Comparison of ENCODE assay signal across 8 cellular contexts in genomic region chr9:129584136-129584535, GRCh38. TPM values are rescaled to one million over a fixed set of nuclear protein-coding genes. Genes with fewer than 3 reads are reported as not detected.
DNase-seq lines count a peak whose midpoint lies in the region; ATAC-seq, FAIRE-seq and TF ChIP-seq lines count a peak whose summit lies in the region.

No MANE protein-coding gene starts in this region.

- no peak overlapping the region for H3K9ac ChIP-seq in endothelial cell of umbilical vein (replicated peaks; ENCODE audit: extremely low read depth, insufficient read depth, low read length)

- CTCF ChIA-PET in CD4-positive, alpha-beta memory T cell (lab: Charles Lee; ENCODE audit: partially characterized antibody): interaction anchor here (0.6 to 2.9 kb wide), 11 partner anchors 9 to 452 kb away, joined by 3 to 6 read pairs (median 4); partner anchors contain the start of gene NTMT1
- CTCF ChIA-PET in activated CD8-positive, alpha-beta T cell treated with anti-CD3 and anti-CD28 coated beads for 36 hours (lab: Charles Lee): interaction anchor here (1.0 to 2.8 kb wide), 7 partner anchors 12 to 445 kb away, joined by 3 to 11 read pairs (median 3); no protein-coding TSS in a partner anchor
- CTCF ChIA-PET in endothelial cell of umbilical vein (lab: Charles Lee): interaction anchor here (1.1 to 1.5 kb wide), 3 partner anchors 9 to 40 kb away, joined by 3 read pairs; no protein-coding TSS in a partner anchor

- H3K36me3 ChIP-seq in CD4-positive, alpha-beta memory T cell (ENCODE audit: insufficient read depth, low read length): no peaks in the 10 kb centered on the region
- no peaks in the 10 kb centered on the region for H3K36me3 ChIP-seq in endothelial cell of umbilical vein (ENCODE audit: control insufficient read depth in 2 of 2, extremely low read depth in 1 of 2, insufficient read depth in 2 of 2, low read length in 2 of 2)
- H3K36me3 ChIP-seq in testis (ENCODE audit: low read depth, missing control alignments): no peaks in the 10 kb centered on the region

- intact Hi-C loops in CD4-positive, alpha-beta memory T cell (cut with micrococcal nuclease): loop anchor here (1.0 kb wide), 1 partner anchor 42 kb away; the partner anchor contains the start of gene NTMT1
- intact Hi-C loops in activated CD8-positive, alpha-beta T cell treated with anti-CD3 and anti-CD28 coated beads for 36 hours (cut with micrococcal nuclease): no loop called here
- intact Hi-C loops in endothelial cell of umbilical vein (cut with micrococcal nuclease): no loop called here
- intact Hi-C loops in testis (cut with DNase I; ENCODE audit: low total_unique reads): no loop called here

- no peaks in the 10 kb centered on the region for H3K79me2 ChIP-seq in endothelial cell of umbilical vein (ENCODE audit: control insufficient read depth, insufficient read depth, low read length)

- POLR2A ChIA-PET in CD4-positive, alpha-beta memory T cell (lab: Charles Lee; ENCODE audit: partially characterized antibody): interaction anchor here (0.9 to 2.9 kb wide), 8 partner anchors 13 to 444 kb away, joined by 3 to 17 read pairs (median 4); partner anchors contain the start of gene IER5L
- POLR2A ChIA-PET in activated CD8-positive, alpha-beta T cell treated with anti-CD3 and anti-CD28 coated beads for 36 hours (lab: Charles Lee): interaction anchor here (0.6 to 1.9 kb wide), 6 partner anchors 23 to 473 kb away, joined by 3 to 5 read pairs (median 3); partner anchors contain the start of gene PTPA
- POLR2A ChIA-PET in endothelial cell of umbilical vein (lab: Charles Lee): interaction anchor here (1.4 kb wide), 1 partner anchor 406 kb away, joined by 3 read pairs; the partner anchor contains the start of gene IER5L

- no peaks in the 10 kb centered on the region for H3K9me3 ChIP-seq in CD4-positive, alpha-beta memory T cell (ENCODE audit: control insufficient read depth in 1 of 2, low read length in 2 of 2)
- no peaks in the 10 kb centered on the region for H3K9me3 ChIP-seq in endothelial cell of umbilical vein (replicated peaks; ENCODE audit: control insufficient read depth, insufficient read depth, low read length)
- H3K9me3 ChIP-seq in testis: no peaks in the 10 kb centered on the region

- H3K4me1 Mint-ChIP-seq in CD4-positive, alpha-beta memory T cell: peaks cover 26 to 77% (median 52%) of the 10 kb centered on the region in 4 donors
- peaks cover 68% of the 10 kb centered on the region for H3K4me1 Mint-ChIP-seq in activated CD8-positive, alpha-beta T cell treated with anti-CD3 and anti-CD28 coated beads for 36 hours (ENCODE audit: low read depth)

- H3K4me3 Mint-ChIP-seq in CD4-positive, alpha-beta memory T cell: peak overlapping the region in 5 of 8 donors; percentile 19 to 70 (median 32)
- H3K4me3 Mint-ChIP-seq in activated CD8-positive, alpha-beta T cell treated with anti-CD3 and anti-CD28 coated beads for 36 hours: no peak overlapping the region

- no peak overlapping the region for H3K4me2 ChIP-seq in endothelial cell of umbilical vein (ENCODE audit: insufficient read depth, low read length)

- peak overlapping the region; percentile 20 to 92 (median 83) for H3K27ac Mint-ChIP-seq in CD4-positive, alpha-beta memory T cell
- peak overlapping the region; percentile 73 for H3K27ac Mint-ChIP-seq in activated CD8-positive, alpha-beta T cell treated with anti-CD3 and anti-CD28 coated beads for 36 hours

- no peaks in the 10 kb centered on the region for H4K20me1 ChIP-seq in endothelial cell of umbilical vein (replicated peaks; ENCODE audit: control insufficient read depth, extremely low read depth, insufficient read depth, low read length)

- peak; percentile 59 to 67 (median 62) for DNase-seq in CD4-positive, alpha-beta memory T cell
- peak; percentile 9 for DNase-seq in NCI-H526 treated with DMSO at 0.1 percent for 48 hours (lab: John Stamatoyannopoulos, UW)
- DNase-seq in activated CD8-positive, alpha-beta T cell treated with anti-CD3 and anti-CD28 coated beads for 36 hours: peak; percentile 80
- peak; percentile 67 for DNase-seq in endothelial cell of umbilical vein (ENCODE audit: low read depth, low spot score)
- peak; percentile 81 for DNase-seq in mucosa of gallbladder (ENCODE audit: low spot score)
- peak; percentile 91 for DNase-seq in testis

- H3K4me3 ChIP-seq in CD4-positive, alpha-beta memory T cell (ENCODE audit: low read length in 2 of 2): no peak overlapping the region
- no peak overlapping the region for H3K4me3 ChIP-seq in endothelial cell of umbilical vein (replicated peaks in 1 of 3; ENCODE audit: insufficient read depth in 1 of 3, low read depth in 1 of 3, low read length in 3 of 3)
- no peak overlapping the region for H3K4me3 ChIP-seq in testis

- no peaks in the 10 kb centered on the region for H3K27me3 ChIP-seq in CD4-positive, alpha-beta memory T cell (ENCODE audit: insufficient read depth, low read length)
- peaks cover 0 to 2% of the 10 kb centered on the region in 2 experiments for H3K27me3 ChIP-seq in endothelial cell of umbilical vein (ENCODE audit: control insufficient read depth in 2 of 2, insufficient read depth in 2 of 2, low read length in 2 of 2)
- H3K27me3 ChIP-seq in testis: no peaks in the 10 kb centered on the region

- no peaks in the 10 kb centered on the region for H3K9me3 Mint-ChIP-seq in CD4-positive, alpha-beta memory T cell
- H3K9me3 Mint-ChIP-seq in activated CD8-positive, alpha-beta T cell treated with anti-CD3 and anti-CD28 coated beads for 36 hours: no peaks in the 10 kb centered on the region

- peak; percentile 95 for FAIRE-seq in endothelial cell of umbilical vein (lab: Jason Lieb, UNC)

- no peaks in the 10 kb centered on the region for H3K27me3 Mint-ChIP-seq in CD4-positive, alpha-beta memory T cell
- H3K27me3 Mint-ChIP-seq in activated CD8-positive, alpha-beta T cell treated with anti-CD3 and anti-CD28 coated beads for 36 hours: no peaks in the 10 kb centered on the region

- no peak for TF ChIP-seq CTCF in activated CD8-positive, alpha-beta T cell treated with anti-CD3 and anti-CD28 coated beads for 36 hours (IDR thresholded peaks at IDR 0.05)
- TF ChIP-seq CTCF in endothelial cell of umbilical vein (IDR thresholded peaks at IDR 0.05; ENCODE audit: extremely low read depth in 1 of 2, insufficient read depth in 1 of 2, low read depth in 1 of 2, low read length in 2 of 2): no peak
- no peak for TF ChIP-seq CTCF in testis (IDR thresholded peaks at IDR 0.05)

- H3K9me1 ChIP-seq in endothelial cell of umbilical vein (replicated peaks; ENCODE audit: control insufficient read depth, extremely low read depth, insufficient read depth, low read length): no peaks in the 10 kb centered on the region

- no peaks in the 10 kb centered on the region for H3K36me3 Mint-ChIP-seq in CD4-positive, alpha-beta memory T cell
- H3K36me3 Mint-ChIP-seq in activated CD8-positive, alpha-beta T cell treated with anti-CD3 and anti-CD28 coated beads for 36 hours (ENCODE audit: low read depth): no peaks in the 10 kb centered on the region

- ATAC-seq in GM21576 (IDR thresholded peaks at IDR 0.05; ENCODE audit: unreplicated experiment): peak; percentile 51
- peak; percentile 36 for ATAC-seq in activated CD8-positive, alpha-beta T cell treated with anti-CD3 and anti-CD28 coated beads for 36 hours
- no peak for ATAC-seq in GM19397 (IDR thresholded peaks at IDR 0.05; ENCODE audit: unreplicated experiment)

- H2AFZ ChIP-seq in endothelial cell of umbilical vein (ENCODE audit: low read depth, low read length): peak overlapping the region; percentile 23

- dilution Hi-C loops in endothelial cell of umbilical vein (cut with MboI; ENCODE audit: extremely low pct_ligation_motif_present, low sequenced_read_pairs): no loop called here

- no peak for TF ChIP-seq POLR2A in endothelial cell of umbilical vein (IDR thresholded peaks at IDR 0.05; ENCODE audit: low read depth, low read length)
- no peak for TF ChIP-seq POLR2A in testis (IDR thresholded peaks at IDR 0.05)

- WGBS in testis, 2 donors: 56 to 57% methylated on average over 1 of the region's 1 CpG

- no peak overlapping the region for H3K27ac ChIP-seq in CD4-positive, alpha-beta memory T cell (ENCODE audit: low read depth, low read length)
- H3K27ac ChIP-seq in endothelial cell of umbilical vein (ENCODE audit: insufficient read depth, low read depth, low read length) (no peak overlapping the region), testis (peak overlapping the region in 1 of 2 donors; percentile 63)

- no TSS peak for BruUV-seq in endothelial cell of umbilical vein (replicated peaks; lab: Mats Ljungman, UMichigan)

- peaks cover 52% of the 10 kb centered on the region for H3K4me1 ChIP-seq in CD4-positive, alpha-beta memory T cell (ENCODE audit: insufficient read depth, low read length)
- H3K4me1 ChIP-seq in endothelial cell of umbilical vein (ENCODE audit: control insufficient read depth, extremely low read depth, insufficient read depth, low read length): no peaks in the 10 kb centered on the region
- H3K4me1 ChIP-seq in testis: peaks cover 11% of the 10 kb centered on the region

RNA-seq across cellular contexts. Expression of gene C9orf50, which starts 36.8 kb away (rescaled TPM):
- total RNA-seq in CD4-positive, alpha-beta memory T cell: not detected
- polyA plus RNA-seq in CD4-positive, alpha-beta memory T cell: not detected
- not detected for total RNA-seq in activated CD8-positive, alpha-beta T cell treated with anti-CD3 and anti-CD28 coated beads for 36 hours
- total RNA-seq in endothelial cell of umbilical vein (not detected in 2 replicates), mucosa of gallbladder (1.0 TPM), testis (1 to 10 TPM; 3.7 to 9.4 TPM)
- polyA plus RNA-seq in endothelial cell of umbilical vein (0.05 TPM in 1 of 2 replicates, not detected in the other), testis (ENCODE audit: insufficient read depth, low read depth, low replicate concordance) (14.6 TPM)
- polyA plus RNA-seq in endothelial cell of umbilical vein (2011; cell fraction: cytosol; rRNA removed): not detected in 2 replicates
- not detected in 2 replicates for polyA plus RNA-seq in endothelial cell of umbilical vein (2011; cell fraction: nucleus; rRNA removed)
- polyA plus RNA-seq in endothelial cell of umbilical vein (2012): not detected in 2 replicates
- polyA minus RNA-seq in endothelial cell of umbilical vein: not detected in 2 replicates
- not detected for polyA minus RNA-seq in endothelial cell of umbilical vein (2011; cell fraction: cytosol; rRNA and poly(A)+ RNA removed)
- polyA minus RNA-seq in endothelial cell of umbilical vein (2011; cell fraction: nucleus; rRNA and poly(A)+ RNA removed): not detected in 2 replicates

RNA-seq across cellular contexts. Expression of gene NTMT1, which starts 41.8 kb away (rescaled TPM):
- total RNA-seq in CD4-positive, alpha-beta memory T cell: 10 to 100 TPM; 45.0 to 45.3 TPM
- polyA plus RNA-seq in CD4-positive, alpha-beta memory T cell: 10 to 100 TPM; 48.4 to 55.1 TPM
- total RNA-seq in activated CD8-positive, alpha-beta T cell treated with anti-CD3 and anti-CD28 coated beads for 36 hours: 10 to 100 TPM; 69.5 to 74.4 TPM
- 47.6 and 53.2 TPM in 2 replicates for total RNA-seq in endothelial cell of umbilical vein
- polyA plus RNA-seq in endothelial cell of umbilical vein: 51.1 and 58.3 TPM in 2 replicates
- polyA plus RNA-seq in endothelial cell of umbilical vein (2011; cell fraction: cytosol; rRNA removed): 44.9 and 48.8 TPM in 2 replicates
- 28.6 and 32.3 TPM in 2 replicates for polyA plus RNA-seq in endothelial cell of umbilical vein (2011; cell fraction: nucleus; rRNA removed)
- 39.2 and 47.0 TPM in 2 replicates for polyA plus RNA-seq in endothelial cell of umbilical vein (2012)
- 15.9 and 22.1 TPM in 2 replicates for polyA minus RNA-seq in endothelial cell of umbilical vein
- 52.6 TPM for polyA minus RNA-seq in endothelial cell of umbilical vein (2011; cell fraction: cytosol; rRNA and poly(A)+ RNA removed)
- polyA minus RNA-seq in endothelial cell of umbilical vein (2011; cell fraction: nucleus; rRNA and poly(A)+ RNA removed): 12.2 and 14.1 TPM in 2 replicates
- total RNA-seq in mucosa of gallbladder: 45.1 TPM
- 10 to 100 TPM; 71.8 to 82.6 TPM for total RNA-seq in testis
- 189 TPM for polyA plus RNA-seq in testis (ENCODE audit: insufficient read depth, low read depth, low replicate concordance)

RNA-seq across cellular contexts. Expression of gene ASB6, which starts 57.8 kb away (rescaled TPM):
- total RNA-seq in CD4-positive, alpha-beta memory T cell: 10 to 100 TPM; 33.0 to 33.1 TPM
- 10 to 100 TPM; 17.3 to 29.7 TPM for polyA plus RNA-seq in CD4-positive, alpha-beta memory T cell
- 10 to 100 TPM; 16.6 TPM for total RNA-seq in activated CD8-positive, alpha-beta T cell treated with anti-CD3 and anti-CD28 coated beads for 36 hours
- total RNA-seq in endothelial cell of umbilical vein (22.9 and 23.8 TPM in 2 replicates), mucosa of gallbladder (21.0 TPM), testis (10 to 100 TPM; 51.2 to 61.7 TPM)
- polyA plus RNA-seq in endothelial cell of umbilical vein (20.3 and 21.3 TPM in 2 replicates), testis (ENCODE audit: insufficient read depth, low read depth, low replicate concordance) (21.4 TPM)
- polyA plus RNA-seq in endothelial cell of umbilical vein (2011; cell fraction: cytosol; rRNA removed): 17.1 and 21.1 TPM in 2 replicates
- polyA plus RNA-seq in endothelial cell of umbilical vein (2011; cell fraction: nucleus; rRNA removed): 25.6 and 26.2 TPM in 2 replicates
- polyA plus RNA-seq in endothelial cell of umbilical vein (2012): 14.9 and 17.5 TPM in 2 replicates
- 10.0 and 12.2 TPM in 2 replicates for polyA minus RNA-seq in endothelial cell of umbilical vein
- 11.4 TPM for polyA minus RNA-seq in endothelial cell of umbilical vein (2011; cell fraction: cytosol; rRNA and poly(A)+ RNA removed)
- 7.1 and 8.8 TPM in 2 replicates for polyA minus RNA-seq in endothelial cell of umbilical vein (2011; cell fraction: nucleus; rRNA and poly(A)+ RNA removed)

Comparison
In these comparisons a context has a peak if more than half of its experiments do, and no peak if none do; other contexts are left out.
1. DNase-seq: peak in every context shown above with its lines; median percentile 91 in testis; 81 in mucosa of gallbladder; 80 in activated CD8-positive, alpha-beta T cell treated with anti-CD3 and anti-CD28 coated beads for 36 hours; 67 in endothelial cell of umbilical vein; 62 in CD4-positive, alpha-beta memory T cell; 9 in NCI-H526 treated with DMSO at 0.1 percent for 48 hours.